1 cellular context compared by ENCODE assay signal in the genomic region with DNA sequence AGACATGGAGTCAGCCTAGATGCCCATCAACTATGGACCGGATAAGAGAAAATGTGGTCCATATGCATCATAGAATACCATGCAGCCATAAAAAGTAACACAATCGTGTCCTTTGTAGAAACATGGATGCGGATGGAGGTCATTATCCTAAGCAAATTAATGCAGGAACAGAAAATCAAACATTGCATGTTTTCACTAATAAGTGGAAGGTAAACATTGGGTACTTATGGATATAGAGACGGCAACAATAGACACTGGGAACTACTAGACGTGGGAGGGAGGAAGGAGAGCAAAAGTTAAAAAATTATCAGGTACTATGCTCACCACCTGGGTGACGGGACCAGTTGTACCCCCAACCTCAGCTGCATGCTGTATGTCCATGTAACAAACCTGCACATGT.
TF ChIP-seq lines count a peak whose summit lies in the region.

No MANE protein-coding gene starts in this region.

TF ChIP-seq in HepG2, 621 proteins besides CTCF, POLR2A, EP300 and RAD21 (continued from another document and continues in another):
- TF ChIP-seq ARID4A (CRISPR knock-in tag; IDR thresholded peaks at IDR 0.05; ENCODE audit: borderline replicate concordance) (no peak), MED1 (CRISPR knock-in tag; IDR thresholded peaks at IDR 0.05) (peak; percentile 52), PLRG1 (conservative IDR thresholded peaks at IDR 0.05) (no peak), IRF1 (CRISPR knock-in tag; IDR thresholded peaks at IDR 0.05; ENCODE audit: low read depth) (no peak), RERE (CRISPR knock-in tag; IDR thresholded peaks at IDR 0.05; ENCODE audit: low read depth) (no peak), GFI1 (CRISPR knock-in tag; IDR thresholded peaks at IDR 0.05; ENCODE audit: borderline replicate concordance) (no peak), USF2 (IDR thresholded peaks at IDR 0.05; ENCODE audit: low read depth, low read length) (no peak), USF2 (CRISPR knock-in tag; IDR thresholded peaks at IDR 0.05; ENCODE audit: borderline replicate concordance) (no peak), ZBTB14 (CRISPR knock-in tag; IDR thresholded peaks at IDR 0.05) (no peak), ZNF34 (CRISPR knock-in tag; IDR thresholded peaks at IDR 0.05; ENCODE audit: borderline replicate concordance) (no peak), ZNF841 (CRISPR knock-in tag; IDR thresholded peaks at IDR 0.05; ENCODE audit: borderline replicate concordance) (no peak), KLF15 (CRISPR knock-in tag; IDR thresholded peaks at IDR 0.05; ENCODE audit: borderline replicate concordance) (no peak), GATAD2A (CRISPR knock-in tag; IDR thresholded peaks at IDR 0.05) (no peak), TRIM22 (IDR thresholded peaks at IDR 0.05) (no peak), HMGXB3 (CRISPR knock-in tag; IDR thresholded peaks at IDR 0.05; ENCODE audit: borderline replicate concordance) (no peak), YY1 (IDR thresholded peaks at IDR 0.05; ENCODE audit: insufficient read depth, insufficient replicate concordance, low read depth, low read length) (no peak), ZNF850 (CRISPR knock-in tag; conservative IDR thresholded peaks at IDR 0.05) (no peak), FOXA1 (IDR thresholded peaks at IDR 0.05) (no peak), FOXA1 (CRISPR knock-in tag; IDR thresholded peaks at IDR 0.05) (peak; percentile 71), KLF16 (CRISPR knock-in tag; IDR thresholded peaks at IDR 0.05) (no peak), SIN3A (IDR thresholded peaks at IDR 0.05; ENCODE audit: borderline replicate concordance, low read depth, low read length) (no peak), ZNF546 (CRISPR knock-in tag; conservative IDR thresholded peaks at IDR 0.05) (no peak), HDAC6 (IDR thresholded peaks at IDR 0.05; ENCODE audit: low read depth, low read length) (no peak), ZNF253 (CRISPR knock-in tag; IDR thresholded peaks at IDR 0.05; ENCODE audit: borderline replicate concordance) (no peak), NR2F1 (CRISPR knock-in tag; IDR thresholded peaks at IDR 0.05) (no peak), MXI1 (IDR thresholded peaks at IDR 0.05; ENCODE audit: borderline replicate concordance, low read depth, low read length) (no peak), CC2D1A (CRISPR knock-in tag; IDR thresholded peaks at IDR 0.05) (no peak)
- TF ChIP-seq, protein P1, sequence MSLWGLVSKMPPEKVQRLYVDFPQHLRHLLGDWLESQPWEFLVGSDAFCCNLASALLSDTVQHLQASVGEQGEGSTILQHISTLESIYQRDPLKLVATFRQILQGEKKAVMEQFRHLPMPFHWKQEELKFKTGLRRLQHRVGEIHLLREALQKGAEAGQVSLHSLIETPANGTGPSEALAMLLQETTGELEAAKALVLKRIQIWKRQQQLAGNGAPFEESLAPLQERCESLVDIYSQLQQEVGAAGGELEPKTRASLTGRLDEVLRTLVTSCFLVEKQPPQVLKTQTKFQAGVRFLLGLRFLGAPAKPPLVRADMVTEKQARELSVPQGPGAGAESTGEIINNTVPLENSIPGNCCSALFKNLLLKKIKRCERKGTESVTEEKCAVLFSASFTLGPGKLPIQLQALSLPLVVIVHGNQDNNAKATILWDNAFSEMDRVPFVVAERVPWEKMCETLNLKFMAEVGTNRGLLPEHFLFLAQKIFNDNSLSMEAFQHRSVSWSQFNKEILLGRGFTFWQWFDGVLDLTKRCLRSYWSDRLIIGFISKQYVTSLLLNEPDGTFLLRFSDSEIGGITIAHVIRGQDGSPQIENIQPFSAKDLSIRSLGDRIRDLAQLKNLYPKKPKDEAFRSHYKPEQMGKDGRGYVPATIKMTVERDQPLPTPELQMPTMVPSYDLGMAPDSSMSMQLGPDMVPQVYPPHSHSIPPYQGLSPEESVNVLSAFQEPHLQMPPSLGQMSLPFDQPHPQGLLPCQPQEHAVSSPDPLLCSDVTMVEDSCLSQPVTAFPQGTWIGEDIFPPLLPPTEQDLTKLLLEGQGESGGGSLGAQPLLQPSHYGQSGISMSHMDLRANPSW (CRISPR knock-in tag; IDR thresholded peaks at IDR 0.05; ENCODE audit: borderline replicate concordance), result no peak
- TF ChIP-seq, protein P2, sequence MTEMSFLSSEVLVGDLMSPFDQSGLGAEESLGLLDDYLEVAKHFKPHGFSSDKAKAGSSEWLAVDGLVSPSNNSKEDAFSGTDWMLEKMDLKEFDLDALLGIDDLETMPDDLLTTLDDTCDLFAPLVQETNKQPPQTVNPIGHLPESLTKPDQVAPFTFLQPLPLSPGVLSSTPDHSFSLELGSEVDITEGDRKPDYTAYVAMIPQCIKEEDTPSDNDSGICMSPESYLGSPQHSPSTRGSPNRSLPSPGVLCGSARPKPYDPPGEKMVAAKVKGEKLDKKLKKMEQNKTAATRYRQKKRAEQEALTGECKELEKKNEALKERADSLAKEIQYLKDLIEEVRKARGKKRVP (CRISPR knock-in tag; IDR thresholded peaks at IDR 0.05), result peak in 1 of 2 experiments; percentile 37; a peak in 1 of 4 replicates
